ENCODE assay signal across 8 cellular contexts in genomic region chr1:231357831-231358354, GRCh38. TPM values are rescaled to one million over a fixed set of nuclear protein-coding genes. Genes with fewer than 3 reads are reported as not detected.
DNase-seq lines count a peak whose midpoint lies in the region; ATAC-seq and TF ChIP-seq lines count a peak whose summit lies in the region.

No MANE protein-coding gene starts in this region.

- TF ChIP-seq CTCF in OCI-LY3 (IDR thresholded peaks at IDR 0.05; ENCODE audit: low read depth, low read length) (peak; percentile 93), astrocyte of the cerebellum (IDR thresholded peaks at IDR 0.05; ENCODE audit: low read depth, low read length, missing control alignments) (peak; percentile 65), sigmoid colon (IDR thresholded peaks at IDR 0.05) (peak; percentile 68 to 82 (median 71))

- peaks cover 7% of the 10 kb centered on the region; the same call in 1 of the 2 replicates for H4K20me1 ChIP-seq in OCI-LY3 (ENCODE audit: insufficient read depth, low read length)

- TF ChIP-seq EP300 in sigmoid colon (IDR thresholded peaks at IDR 0.05), result no peak

- H3K27ac ChIP-seq in OCI-LY3 (ENCODE audit: low read length) (0 out of 2 replicates have a peak overlapping the region, but pooled peaks have one; percentile 1), right cardiac atrium (ENCODE audit: low read length) (peak overlapping the region; percentile 35), sigmoid colon (peak overlapping the region in 3 of 4 donors; percentile 4 to 43 (median 33))

- no peaks in the 10 kb centered on the region for H3K9me3 ChIP-seq in OCI-LY3 (ENCODE audit: insufficient read depth, low read length)
- H3K9me3 ChIP-seq in right cardiac atrium (ENCODE audit: control insufficient read depth, low read length), result no peaks in the 10 kb centered on the region
- no peaks in the 10 kb centered on the region for H3K9me3 ChIP-seq in sigmoid colon

- H3K4me1 ChIP-seq in OCI-LY3 (ENCODE audit: low read length) (peaks cover 4% of the 10 kb centered on the region; the same call in 1 of the 2 replicates), right cardiac atrium (ENCODE audit: control insufficient read depth, insufficient read depth, low read length) (no peaks in the 10 kb centered on the region), sigmoid colon (peaks cover 0 to 14% (median 8%) of the 10 kb centered on the region in 4 donors)

- WGBS in right cardiac atrium, result 9% methylated on average over 4 of the region's 4 CpGs
- 7 to 22% methylated on average over 4 of the region's 4 CpGs for WGBS in sigmoid colon, 2 donors

- ATAC-seq in Right ventricle myocardium inferior (peak; percentile 72), GM21737 (IDR thresholded peaks at IDR 0.05; ENCODE audit: unreplicated experiment) (peak; percentile 75), right cardiac atrium (peak; percentile 74 to 78)

- DNase-seq in Right ventricle myocardium inferior (ENCODE audit: missing footprints), result no peak
- DNase-seq in cardiac septum (ENCODE audit: low spot score), result no peak
- DNase-seq in KG1 (lab: John Stamatoyannopoulos, UW), result peak; percentile 54
- DNase-seq in astrocyte of the cerebellum (ENCODE audit: low read depth), result peak; percentile 57
- peak in 2 of 3 donors; percentile 7 to 31 for DNase-seq in right cardiac atrium
- DNase-seq in sigmoid colon, result peak; percentile 75

- TF ChIP-seq POLR2A in sigmoid colon (IDR thresholded peaks at IDR 0.05), result no peak

- no peak overlapping the region for H2AFZ ChIP-seq in OCI-LY3 (ENCODE audit: low read depth, low read length)

- H3K79me2 ChIP-seq in OCI-LY3 (ENCODE audit: low read length), result no peaks in the 10 kb centered on the region

- H3K9ac ChIP-seq in OCI-LY3 (ENCODE audit: low read length), result no peak overlapping the region

- H3K4me2 ChIP-seq in OCI-LY3 (ENCODE audit: low read length), result no peak overlapping the region

- H3K4me3 ChIP-seq in OCI-LY3 (ENCODE audit: low read length), result no peak overlapping the region
- no peak overlapping the region for H3K4me3 ChIP-seq in astrocyte of the cerebellum (ENCODE audit: low read depth, low read length)
- H3K4me3 ChIP-seq in right cardiac atrium (ENCODE audit: low read length), result no peak overlapping the region
- H3K4me3 ChIP-seq in sigmoid colon, result no peak overlapping the region

- in situ Hi-C loops in astrocyte of the cerebellum (cut with HindIII; ENCODE audit: low sequenced_read_pairs), result loop anchor here (25.0 kb wide), 1 partner anchor 229 kb away; no protein-coding TSS in a partner anchor

- H3K27me3 ChIP-seq in OCI-LY3 (ENCODE audit: low read depth, low read length), result no peaks in the 10 kb centered on the region
- no peaks in the 10 kb centered on the region for H3K27me3 ChIP-seq in right cardiac atrium (ENCODE audit: control insufficient read depth, insufficient read depth)
- no peaks in the 10 kb centered on the region for H3K27me3 ChIP-seq in sigmoid colon

- H3K36me3 ChIP-seq in OCI-LY3 (replicated peaks; ENCODE audit: low read depth, low read length), result peaks cover 7% of the 10 kb centered on the region
- H3K36me3 ChIP-seq in sigmoid colon, result peaks cover 0 to 4% (median 2%) of the 10 kb centered on the region in 4 donors

- intact Hi-C loops in Right ventricle myocardium inferior (cut with DNase I) (loop anchor here (1.0 to 5.0 kb wide), 3 partner anchors 63 to 232 kb away; partner anchors contain the start of gene TSNAX), cardiac septum (cut with DNase I) (loop anchor here (2.0 to 5.0 kb wide), 2 partner anchors 169 to 233 kb away; partner anchors contain the start of gene TSNAX), right cardiac atrium (cut with DNase I) (loop anchor here (5.0 to 10.0 kb wide), 3 partner anchors 57 to 249 kb away; no protein-coding TSS in a partner anchor), sigmoid colon (cut with DNase I) (loop anchor here (1.0 to 5.0 kb wide), 4 partner anchors 65 to 247 kb away; partner anchors contain the start of genes EGLN1 and TSNAX)

RNA-seq across cellular contexts. Expression of gene SPRTN, which starts 19.8 kb away (rescaled TPM):
- 6.5 TPM for total RNA-seq in Right ventricle myocardium inferior
- total RNA-seq in cardiac septum, result 6.8 TPM
- 10 to 100 TPM in 1 of 4 donors, 1 to 10 TPM in 3; 5.6 to 10.4 (median 7.4) TPM for total RNA-seq in right cardiac atrium
- polyA plus RNA-seq in right cardiac atrium, result 4.7 TPM
- 10 to 100 TPM; 10.5 to 16.1 (median 13.2) TPM for total RNA-seq in sigmoid colon
- 1 to 10 TPM; 5.2 to 6.0 (median 5.3) TPM for polyA plus RNA-seq in sigmoid colon

RNA-seq across cellular contexts. Expression of gene EXOC8, which starts 20.2 kb away (rescaled TPM):
- 11.3 TPM for total RNA-seq in Right ventricle myocardium inferior
- 11.5 TPM for total RNA-seq in cardiac septum
- 10 to 100 TPM; 12.3 to 16.9 (median 14.0) TPM for total RNA-seq in right cardiac atrium
- polyA plus RNA-seq in right cardiac atrium, result 5.9 TPM
- total RNA-seq in sigmoid colon, result 10 to 100 TPM in 3 of 4 donors, 1 to 10 TPM in 1; 9.5 to 11.7 (median 11.3) TPM
- 1 to 10 TPM; 3.0 to 6.6 (median 3.9) TPM for polyA plus RNA-seq in sigmoid colon

Comparison
In these comparisons a context has a peak if more than half of its experiments do, and no peak if none do; other contexts are left out.
1. DNase-seq: peak in KG1 (single experiment), astrocyte of the cerebellum (single experiment), right cardiac atrium (2 of 3) and sigmoid colon (single experiment); none in Right ventricle myocardium inferior (single experiment) and cardiac septum (single experiment).
2. Peak in every context shown above with its lines, with median percentiles within 50 percentile points of each other: ATAC-seq, H3K27ac ChIP-seq and CTCF ChIP-seq.